8 cellular contexts compared by ENCODE assay signal in genomic region chr19:5340637-5341447, GRCh38. TPM values are rescaled to one million over a fixed set of nuclear protein-coding genes. Genes with fewer than 3 reads are reported as not detected.
A peak's percentile ranks its signal among the peaks of the same experiment; 100 is the strongest.
DNase-seq lines count a peak whose midpoint lies in the region; ATAC-seq, FAIRE-seq and TF ChIP-seq lines count a peak whose summit lies in the region.

PTPRS (minus strand) TSS chr19:5340812; CDS start chr19:5286140, 54,672 bp downstream.

- no peak for TF ChIP-seq POLR2A in right lobe of liver (IDR thresholded peaks at IDR 0.05)

- TF ChIP-seq CTCF in dorsolateral prefrontal cortex (IDR thresholded peaks at IDR 0.05 in 54 of 56, conservative IDR thresholded peaks at IDR 0.05 in 2 of 56; ENCODE audit: low read depth in 1 of 56, partially characterized antibody in 56 of 56) (no peak), right lobe of liver (IDR thresholded peaks at IDR 0.05) (no peak)

- peak within 1 kb of the TSS in 55 of 59 donors; percentile 49 to 93 (median 80) for H3K27ac ChIP-seq in dorsolateral prefrontal cortex
- H3K27ac ChIP-seq in right lobe of liver = no peak within 1 kb of the TSS

- H3K36me3 ChIP-seq in right lobe of liver = no peaks in the 10 kb centered on the region

- DNase-seq in A172 (ENCODE audit: low spot score) = peak; percentile 63
- DNase-seq in NCI-H2227 (lab: John Stamatoyannopoulos, UW; ENCODE audit: unreplicated experiment) = peak; percentile 92
- DNase-seq in activated CD4-positive, alpha-beta T cell treated with anti-CD3 and anti-CD28 coated beads, Interleukin-2, amount 50 U/mL, for 48 hours = peak; percentile 60 to 64
- DNase-seq in dorsolateral prefrontal cortex = peak; percentile 68 to 95 (median 86)
- DNase-seq in right lobe of liver = peak; percentile 59 to 67 (median 67)
- DNase-seq in stimulated activated CD4-positive, alpha-beta T cell treated with anti-CD3 and anti-CD28 coated beads, Interleukin-2, amount 100 ng/mL, for 48 hours = peak; percentile 48 to 66
- no peak for DNase-seq in RCC 7860 (ENCODE audit: low spot score)

- peaks cover 0 to 4% (median 0%) of the 10 kb centered on the region in 4 donors for H3K4me1 ChIP-seq in right lobe of liver

- ATAC-seq in GM19438 (IDR thresholded peaks at IDR 0.05; ENCODE audit: low read depth, unreplicated experiment) (peak; percentile 58), right lobe of liver (peak; percentile 61 to 87 (median 69))

- intact Hi-C loops in dorsolateral prefrontal cortex (cut with DNase I) (loop anchor here (1.0 to 5.0 kb wide), 4 partner anchors 33 to 114 kb away; no protein-coding TSS in a partner anchor), right lobe of liver (cut with DNase I) (no loop called here)

- FAIRE-seq in RCC 7860 (lab: Jason Lieb, UNC) = no peak

- no peaks in the 10 kb centered on the region for H3K27me3 ChIP-seq in dorsolateral prefrontal cortex
- peaks cover 3 to 15% of the 10 kb centered on the region in 2 donors for H3K27me3 ChIP-seq in right lobe of liver

- 10% methylated on average over 25 of the region's 81 CpGs for WGBS in right lobe of liver (ENCODE audit: insufficient coverage, low coverage, low lambda C conversion rate, missing lambda C conversion rate)

- H3K4me3 ChIP-seq in dorsolateral prefrontal cortex (peak within 1 kb of the TSS; percentile 57 to 89 (median 77)), right lobe of liver (peak within 1 kb of the TSS; percentile 29 to 50 (median 41))

- H3K9me3 ChIP-seq in right lobe of liver = no peaks in the 10 kb centered on the region

RNA-seq across cellular contexts. Expression of gene PTPRS, which starts in this region (rescaled TPM):
- total RNA-seq in A172 (2014; rRNA removed; shearing (Covaris generic)) = 66.3 and 75.1 TPM in 2 replicates
- 100 to 1,000 TPM; 163 to 282 (median 231) TPM for total RNA-seq in dorsolateral prefrontal cortex
- total RNA-seq in right lobe of liver = 10 to 100 TPM in 5 of 6 experiments, 1 to 10 TPM in 1; 6.1 to 39.9 (median 22.1) TPM

Comparison
In these comparisons a context has a peak if more than half of its experiments do, and no peak if none do; other contexts are left out.
1. H3K27ac ChIP-seq: peak in dorsolateral prefrontal cortex (55 of 59); none in right lobe of liver (0 of 3).
2. intact Hi-C loops: an anchor here in dorsolateral prefrontal cortex (1.0 to 5.0 kb wide); none called in right lobe of liver.